Comparison of ENCODE assay signal across 21 cellular contexts in genomic region chr20:41038878-41039404, GRCh38. TPM values are rescaled to one million over a fixed set of nuclear protein-coding genes. Genes with fewer than 3 reads are reported as not detected.
DNase-seq lines count a peak whose midpoint lies in the region; ATAC-seq and TF ChIP-seq lines count a peak whose summit lies in the region.
"Had no signal": no experiment of that assay in that cellular context is flagged by ENCODE, and none has a peak within 500 bp of the region (broad histone marks: within the 10 kb centered on the region; RNA-seq: fewer than 3 reads in every experiment).

No MANE protein-coding gene starts in this region.

- POLR2A ChIA-PET in activated CD4-positive, alpha-beta T cell treated with anti-CD3 and anti-CD28 coated beads for 36 hours (lab: Charles Lee), result interaction anchor here (0.6 to 0.7 kb wide), 2 partner anchors 36 to 381 kb away, joined by 4 read pairs; no protein-coding TSS in a partner anchor
- POLR2A ChIA-PET in activated CD8-positive, alpha-beta T cell treated with anti-CD3 and anti-CD28 coated beads for 36 hours (lab: Charles Lee), result interaction anchor here (1.4 to 3.3 kb wide), 2 partner anchors 9 to 23 kb away, joined by 3 to 23 read pairs; no protein-coding TSS in a partner anchor
- POLR2A ChIA-PET in naive thymus-derived CD8-positive, alpha-beta T cell (lab: Charles Lee), result interaction anchor here (0.7 to 1.1 kb wide), 2 partner anchors 9 to 15 kb away, joined by 3 to 4 read pairs; no protein-coding TSS in a partner anchor

- H3K27me3 Mint-ChIP-seq in activated CD4-positive, alpha-beta T cell treated with anti-CD3 and anti-CD28 coated beads for 36 hours, result no peaks in the 10 kb centered on the region
- no peaks in the 10 kb centered on the region for H3K27me3 Mint-ChIP-seq in activated CD8-positive, alpha-beta T cell treated with anti-CD3 and anti-CD28 coated beads for 36 hours
- H3K27me3 Mint-ChIP-seq in naive thymus-derived CD8-positive, alpha-beta T cell, result no peaks in the 10 kb centered on the region

- H3K27ac Mint-ChIP-seq in activated CD4-positive, alpha-beta T cell treated with anti-CD3 and anti-CD28 coated beads for 36 hours, result peak overlapping the region; percentile 79
- H3K27ac Mint-ChIP-seq in activated CD8-positive, alpha-beta T cell treated with anti-CD3 and anti-CD28 coated beads for 36 hours, result peak overlapping the region; percentile 74
- peak overlapping the region in 3 of 10 donors; percentile 46 to 72 (median 70) for H3K27ac Mint-ChIP-seq in naive thymus-derived CD8-positive, alpha-beta T cell
- H3K27ac Mint-ChIP-seq: HFFc6 had no signal

- no peak for TF ChIP-seq CTCF in GM20000 (IDR thresholded peaks at IDR 0.05; ENCODE audit: extremely low read depth, missing control alignments)
- no peak for TF ChIP-seq CTCF in activated CD8-positive, alpha-beta T cell treated with anti-CD3 and anti-CD28 coated beads for 36 hours (IDR thresholded peaks at IDR 0.05)

- H3K4me1 Mint-ChIP-seq in activated CD4-positive, alpha-beta T cell treated with anti-CD3 and anti-CD28 coated beads for 36 hours, result peaks cover 86% of the 10 kb centered on the region
- peaks cover 83% of the 10 kb centered on the region for H3K4me1 Mint-ChIP-seq in activated CD8-positive, alpha-beta T cell treated with anti-CD3 and anti-CD28 coated beads for 36 hours (ENCODE audit: low read depth)
- peaks cover 40 to 95% (median 88%) of the 10 kb centered on the region in 4 donors for H3K4me1 Mint-ChIP-seq in naive thymus-derived CD8-positive, alpha-beta T cell

- H3K36me3 Mint-ChIP-seq in activated CD4-positive, alpha-beta T cell treated with anti-CD3 and anti-CD28 coated beads for 36 hours (ENCODE audit: low read depth), result peaks cover 39% of the 10 kb centered on the region
- peaks cover 49% of the 10 kb centered on the region for H3K36me3 Mint-ChIP-seq in activated CD8-positive, alpha-beta T cell treated with anti-CD3 and anti-CD28 coated beads for 36 hours (ENCODE audit: low read depth)
- H3K36me3 Mint-ChIP-seq in naive thymus-derived CD8-positive, alpha-beta T cell, result peaks cover 0 to 22% (median 10%) of the 10 kb centered on the region in 3 donors
- H3K36me3 Mint-ChIP-seq: immature natural killer cell had no signal

- DNase-seq in activated CD4-positive, alpha-beta T cell treated with anti-CD3 and anti-CD28 coated beads for 36 hours, result no peak
- DNase-seq in activated CD4-positive, alpha-beta T cell treated with anti-CD3 and anti-CD28 coated beads, Interleukin-2, amount 50 U/mL, for 4 hours, result no peak
- DNase-seq in GM20000 (ENCODE audit: low spot score) (peak; percentile 28), putamen (ENCODE audit: low spot score) (no peak), Right ventricle myocardium inferior (ENCODE audit: missing footprints) (no peak), NCI-H345 treated with DMSO at 0.1 percent for 48 hours (lab: John Stamatoyannopoulos, UW; ENCODE audit: unreplicated experiment) (no peak)
- DNase-seq in activated CD8-positive, alpha-beta T cell treated with anti-CD3 and anti-CD28 coated beads for 36 hours, result no peak
- no peak for DNase-seq in naive thymus-derived CD8-positive, alpha-beta T cell
- DNase-seq: activated CD4-positive, alpha-beta T cell treated with anti-CD3 and anti-CD28 coated beads for 48 hours; activated gamma-delta T cell; dermis blood vessel endothelial cell; EL; HFFc6; immature natural killer cell; Kasumi-1; NCI-H1417 treated with DMSO at 0.1 percent for 48 hours; NK-92 treated with Interleukin-12 subunit alpha and Interleukin-12 subunit beta, amount 100 ng/mL, for 24 hours; SHP77 treated with DMSO at 0.1 percent for 48 hours; stimulated activated CD4-positive, alpha-beta T cell treated with anti-CD3 and anti-CD28 coated beads, Interleukin-2, amount 100 ng/mL, for 48 hours; tibial artery had no signal

- H3K4me3 Mint-ChIP-seq in activated CD4-positive, alpha-beta T cell treated with anti-CD3 and anti-CD28 coated beads for 36 hours, result no peak overlapping the region
- no peak overlapping the region for H3K4me3 Mint-ChIP-seq in activated CD8-positive, alpha-beta T cell treated with anti-CD3 and anti-CD28 coated beads for 36 hours
- H3K4me3 Mint-ChIP-seq in naive thymus-derived CD8-positive, alpha-beta T cell, result peak overlapping the region in 4 of 10 donors; percentile 18 to 60 (median 46)
- H3K4me3 Mint-ChIP-seq: CD14-positive monocyte, HFFc6, immature natural killer cell had no signal

- CTCF ChIA-PET in activated CD4-positive, alpha-beta T cell treated with anti-CD3 and anti-CD28 coated beads for 36 hours (lab: Charles Lee), result interaction anchor here (1.2 to 3.4 kb wide), 3 partner anchors 12 to 48 kb away, joined by 3 to 15 read pairs (median 11); no protein-coding TSS in a partner anchor
- CTCF ChIA-PET in activated CD8-positive, alpha-beta T cell treated with anti-CD3 and anti-CD28 coated beads for 36 hours (lab: Charles Lee), result interaction anchor here (1.3 to 3.3 kb wide), 3 partner anchors 30 to 57 kb away, joined by 3 to 13 read pairs (median 4); no protein-coding TSS in a partner anchor

- H3K9me3 Mint-ChIP-seq in activated CD4-positive, alpha-beta T cell treated with anti-CD3 and anti-CD28 coated beads for 36 hours (ENCODE audit: low read depth), result no peaks in the 10 kb centered on the region
- H3K9me3 Mint-ChIP-seq in activated CD8-positive, alpha-beta T cell treated with anti-CD3 and anti-CD28 coated beads for 36 hours, result no peaks in the 10 kb centered on the region
- H3K9me3 Mint-ChIP-seq in naive thymus-derived CD8-positive, alpha-beta T cell, result no peaks in the 10 kb centered on the region
- H3K9me3 Mint-ChIP-seq: HFFc6, immature natural killer cell had no signal

- intact Hi-C loops in activated CD4-positive, alpha-beta T cell treated with anti-CD3 and anti-CD28 coated beads for 36 hours (cut with DNase I, micrococcal nuclease), result loop anchor here (1.0 to 5.0 kb wide), 2 partner anchors 9 to 33 kb away; no protein-coding TSS in a partner anchor
- intact Hi-C loops in activated CD8-positive, alpha-beta T cell treated with anti-CD3 and anti-CD28 coated beads for 36 hours (cut with micrococcal nuclease), result no loop called here
- intact Hi-C loops in Right ventricle myocardium inferior (cut with DNase I), result no loop called here

- ATAC-seq in activated CD4-positive, alpha-beta T cell treated with anti-CD3 and anti-CD28 coated beads for 36 hours, result peak; percentile 96
- peak; percentile 80 for ATAC-seq in activated CD8-positive, alpha-beta T cell treated with anti-CD3 and anti-CD28 coated beads for 36 hours
- peak; percentile 38 to 59 for ATAC-seq in naive thymus-derived CD8-positive, alpha-beta T cell
- ATAC-seq in Right ventricle myocardium inferior, result no peak

RNA-seq across cellular contexts. Expression of gene TOP1, which starts 10.3 kb away (rescaled TPM):
- total RNA-seq in activated CD4-positive, alpha-beta T cell treated with anti-CD3 and anti-CD28 coated beads for 36 hours, result 100 to 1,000 TPM; 111 to 124 TPM
- total RNA-seq in activated CD8-positive, alpha-beta T cell treated with anti-CD3 and anti-CD28 coated beads for 36 hours, result 10 to 100 TPM; 81.0 to 81.1 TPM
- 10 to 100 TPM; 45.0 to 48.3 TPM for total RNA-seq in naive thymus-derived CD8-positive, alpha-beta T cell
- 10 to 100 TPM in 2 of 3 donors, 1 to 10 TPM in 1; 9.1 to 14.1 (median 10.5) TPM for polyA plus RNA-seq in naive thymus-derived CD8-positive, alpha-beta T cell
- 23.9 TPM for total RNA-seq in Right ventricle myocardium inferior

Comparison
In these comparisons a context has a peak if more than half of its experiments do, and no peak if none do; other contexts are left out.
1. intact Hi-C loops: an anchor here in activated CD4-positive, alpha-beta T cell treated with anti-CD3 and anti-CD28 coated beads for 36 hours (1.0 to 5.0 kb wide); none called in activated CD8-positive, alpha-beta T cell treated with anti-CD3 and anti-CD28 coated beads for 36 hours and Right ventricle myocardium inferior.